ENCODE assay signal across 1 cellular context in genomic region chr9:70581214-70581966, GRCh38.
TF ChIP-seq lines count a peak whose summit lies in the region.

No MANE protein-coding gene starts in this region.

TF ChIP-seq in H1, 55 proteins besides CTCF, POLR2A, EP300 and RAD21 (continued from another document):
- no peak for TF ChIP-seq HDAC6 (IDR thresholded peaks at IDR 0.05; ENCODE audit: low read depth, low read length)
- TF ChIP-seq BRCA1 (IDR thresholded peaks at IDR 0.05; ENCODE audit: low read depth, low read length): no peak
- no peak for TF ChIP-seq RXRA (IDR thresholded peaks at IDR 0.05; ENCODE audit: insufficient read depth, low read depth, low read length)
- TF ChIP-seq, protein P1, sequence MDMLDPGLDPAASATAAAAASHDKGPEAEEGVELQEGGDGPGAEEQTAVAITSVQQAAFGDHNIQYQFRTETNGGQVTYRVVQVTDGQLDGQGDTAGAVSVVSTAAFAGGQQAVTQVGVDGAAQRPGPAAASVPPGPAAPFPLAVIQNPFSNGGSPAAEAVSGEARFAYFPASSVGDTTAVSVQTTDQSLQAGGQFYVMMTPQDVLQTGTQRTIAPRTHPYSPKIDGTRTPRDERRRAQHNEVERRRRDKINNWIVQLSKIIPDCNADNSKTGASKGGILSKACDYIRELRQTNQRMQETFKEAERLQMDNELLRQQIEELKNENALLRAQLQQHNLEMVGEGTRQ (IDR thresholded peaks at IDR 0.05; ENCODE audit: low read length): no peak
- TF ChIP-seq CTBP2 (IDR thresholded peaks at IDR 0.05; ENCODE audit: borderline replicate concordance, insufficient read depth, insufficient read length, low read length): no peak
- no peak for TF ChIP-seq CBX8 (IDR thresholded peaks at IDR 0.05; ENCODE audit: borderline replicate concordance, low read depth, low read length)
- no peak for TF ChIP-seq POLR2AphosphoS5 (IDR thresholded peaks at IDR 0.05; ENCODE audit: low read depth, low read length)
- no peak for TF ChIP-seq RNF2 (IDR thresholded peaks at IDR 0.05; ENCODE audit: borderline replicate concordance, low read depth, low read length, missing control alignments, poor library complexity, severe bottlenecking)
